In the genomic region with DNA sequence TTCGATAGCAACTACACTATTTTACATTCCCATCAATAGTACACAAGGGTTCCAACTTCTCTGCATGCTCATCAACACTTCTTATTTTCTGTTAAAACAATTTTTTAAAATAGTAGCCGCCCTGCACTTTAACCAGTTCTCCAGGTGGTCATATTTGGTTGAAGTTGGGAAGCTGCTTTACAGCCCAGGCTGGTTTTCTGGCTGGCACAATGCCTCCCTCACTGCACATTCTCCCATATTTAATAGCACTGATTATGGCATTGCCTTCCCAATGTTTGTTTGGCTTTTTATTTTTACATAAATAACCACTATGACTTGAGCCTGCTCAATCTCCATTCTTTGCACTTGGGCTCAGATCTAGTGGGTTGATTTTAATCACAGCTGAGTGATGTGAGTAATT, we compare ENCODE assay signal across 1 cellular context.
TF ChIP-seq lines count a peak whose summit lies in the region.

No MANE protein-coding gene starts in this region.

TF ChIP-seq in IMR-90, 13 proteins besides CTCF, POLR2A, EP300 and RAD21:
- TF ChIP-seq RFX5 (IDR thresholded peaks at IDR 0.05; ENCODE audit: low read depth, low read length) (no peak), MXI1 (IDR thresholded peaks at IDR 0.05; ENCODE audit: borderline replicate concordance, low read depth, low read length) (no peak), NFE2L2 (IDR thresholded peaks at IDR 0.05; ENCODE audit: low read depth, low read length) (no peak), CHD1 (IDR thresholded peaks at IDR 0.05; ENCODE audit: low read depth, low read length) (no peak), SMC3 (IDR thresholded peaks at IDR 0.05; ENCODE audit: low read depth, low read length) (no peak), FOS (IDR thresholded peaks at IDR 0.05; ENCODE audit: low read depth, low read length) (no peak), BHLHE40 (IDR thresholded peaks at IDR 0.05; ENCODE audit: low read depth, low read length) (no peak)
